Comparison of ENCODE assay signal across 18 cellular contexts in the genomic region with DNA sequence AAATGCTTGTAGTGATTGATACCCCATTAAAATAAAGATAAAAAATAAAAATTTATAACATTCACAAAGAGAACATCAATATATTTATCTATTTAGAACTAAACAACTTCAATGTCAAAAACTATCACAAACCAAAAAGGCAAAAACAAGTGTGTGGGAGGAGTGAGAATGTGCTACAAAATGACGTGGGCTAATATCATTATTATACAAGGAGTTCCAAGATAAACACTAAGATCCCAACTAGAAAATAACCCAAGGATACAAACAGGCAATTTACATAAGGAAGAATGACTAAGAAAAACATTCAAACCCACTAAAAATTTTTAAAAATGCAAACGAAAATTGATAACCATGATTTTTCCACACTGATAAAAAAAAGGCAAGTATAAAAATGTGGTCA.
A peak's percentile ranks its signal among the peaks of the same experiment; 100 is the strongest.
DNase-seq lines count a peak whose midpoint lies in the region; ATAC-seq, FAIRE-seq and TF ChIP-seq lines count a peak whose summit lies in the region.
"Had no signal": no experiment of that assay in that cellular context is flagged by ENCODE, and none has a peak within 500 bp of the region (broad histone marks: within the 10 kb centered on the region; RNA-seq: fewer than 3 reads in every experiment).

No MANE protein-coding gene starts in this region.

- POLR2A ChIA-PET in Caco-2 (lab: Charles Lee): no interaction called here

- H4K20me1 ChIP-seq in astrocyte (ENCODE audit: insufficient read depth, low read length) (no peaks in the 10 kb centered on the region), hepatocyte (ENCODE audit: insufficient read depth, poor library complexity, severe bottlenecking) (no peaks in the 10 kb centered on the region)

- H3K9me2 ChIP-seq in hepatocyte (replicated peaks; ENCODE audit: insufficient read depth): no peaks in the 10 kb centered on the region

- no peaks in the 10 kb centered on the region for H3K27me3 Mint-ChIP-seq in astrocyte (ENCODE audit: low read depth, unreplicated experiment)
- H3K27me3 Mint-ChIP-seq in Caco-2 (ENCODE audit: insufficient read depth, unreplicated experiment): peaks cover 10% of the 10 kb centered on the region

- no peak overlapping the region for H2AFZ ChIP-seq in astrocyte (ENCODE audit: low read depth, low read length)
- H2AFZ ChIP-seq in hepatocyte: no peak overlapping the region
- H2AFZ ChIP-seq: GM23338 had no signal

- H3K9me3 Mint-ChIP-seq in astrocyte (ENCODE audit: unreplicated experiment): peaks cover 2% of the 10 kb centered on the region
- no peaks in the 10 kb centered on the region for H3K9me3 Mint-ChIP-seq in Caco-2 (ENCODE audit: unreplicated experiment)
- H3K9me3 Mint-ChIP-seq: CD8-positive, alpha-beta T cell; GM23338; H9 had no signal

- no peaks in the 10 kb centered on the region for H3K27me3 ChIP-seq in astrocyte (ENCODE audit: insufficient read depth, low read length)
- no peaks in the 10 kb centered on the region for H3K27me3 ChIP-seq in Caco-2 (replicated peaks; ENCODE audit: control insufficient read depth, insufficient read depth, low read length)
- no peaks in the 10 kb centered on the region for H3K27me3 ChIP-seq in hepatocyte
- H3K27me3 ChIP-seq in WERI-Rb-1 (ENCODE audit: insufficient read depth, low read depth, severe bottlenecking): no peaks in the 10 kb centered on the region

- no TSS peak for BruUV-seq in Caco-2 (replicated peaks; lab: Mats Ljungman, UMichigan)

- H3K4me3 Mint-ChIP-seq in astrocyte (ENCODE audit: unreplicated experiment): no peak overlapping the region
- H3K4me3 Mint-ChIP-seq in Caco-2 (ENCODE audit: unreplicated experiment): no peak overlapping the region
- H3K4me3 Mint-ChIP-seq: CD8-positive, alpha-beta T cell; GM23338; H9 had no signal

- peak; percentile 24 for DNase-seq in astrocyte (ENCODE audit: low read depth)
- DNase-seq in fibroblast of mammary gland (ENCODE audit: low read depth): peak; percentile 55
- DNase-seq in sciatic nerve (ENCODE audit: low spot score): no peak
- DNase-seq in Caco-2: no peak
- DNase-seq in hepatocyte (ENCODE audit: low spot score): no peak
- DNase-seq in WERI-Rb-1: no peak
- DNase-seq: C1 segment of cervical spinal cord; CD8-positive, alpha-beta T cell; DMS 273 treated with DMSO at 0.1 percent for 48 hours; DMS79 treated with DMSO at 0.1 percent for 48 hours; GF-D8; H9 had no signal

- intact Hi-C loops in sciatic nerve (cut with DNase I): no loop called here
- intact Hi-C loops in Caco-2 (cut with micrococcal nuclease; ENCODE audit: unreplicated experiment): no loop called here

- H3K4me1 ChIP-seq in astrocyte (ENCODE audit: insufficient read depth, low read length) (peaks cover 4% of the 10 kb centered on the region), Caco-2 (no peaks in the 10 kb centered on the region), hepatocyte (ENCODE audit: insufficient read depth) (no peaks in the 10 kb centered on the region)

- no peaks in the 10 kb centered on the region for H3K36me3 Mint-ChIP-seq in astrocyte (ENCODE audit: low read depth, unreplicated experiment)
- no peaks in the 10 kb centered on the region for H3K36me3 Mint-ChIP-seq in Caco-2 (ENCODE audit: insufficient read depth, unreplicated experiment)
- H3K36me3 Mint-ChIP-seq: CD8-positive, alpha-beta T cell had no signal

- TF ChIP-seq CTCF in astrocyte (IDR thresholded peaks at IDR 0.05; ENCODE audit: insufficient read depth, low read depth, low read length) (no peak), fibroblast of mammary gland (conservative IDR thresholded peaks at IDR 0.05; ENCODE audit: control insufficient read depth, insufficient read depth, low read depth, low read length) (no peak), Caco-2 (IDR thresholded peaks at IDR 0.05; ENCODE audit: insufficient read depth in 1 of 2, low read depth in 1 of 2, low read length in 1 of 2, severe bottlenecking in 1 of 2, unreplicated experiment in 1 of 2) (no peak), hepatocyte (IDR thresholded peaks at IDR 0.05; ENCODE audit: poor library complexity) (no peak), WERI-Rb-1 (IDR thresholded peaks at IDR 0.05; ENCODE audit: low read depth, low read length) (no peak)

- ATAC-seq in sciatic nerve (peak; percentile 69), GM18907 (IDR thresholded peaks at IDR 0.05; ENCODE audit: unreplicated experiment) (no peak)
- ATAC-seq: CD8-positive, alpha-beta T cell; GM23338; HCT116 had no signal

- H3K4me1 Mint-ChIP-seq in astrocyte (ENCODE audit: low read depth, unreplicated experiment) (peaks cover 9% of the 10 kb centered on the region), Caco-2 (ENCODE audit: low read depth, unreplicated experiment) (no peaks in the 10 kb centered on the region)
- H3K4me1 Mint-ChIP-seq: H9 had no signal

- CTCF ChIA-PET in Caco-2 (lab: Charles Lee): no interaction called here

- no peaks in the 10 kb centered on the region for H3K79me2 ChIP-seq in astrocyte (ENCODE audit: insufficient read depth, low read length)
- H3K79me2 ChIP-seq in hepatocyte: no peaks in the 10 kb centered on the region

- H3K9ac ChIP-seq in astrocyte (ENCODE audit: low read length): no peak overlapping the region

- H3K36me3 ChIP-seq in astrocyte (ENCODE audit: insufficient read depth, low read length) (no peaks in the 10 kb centered on the region), Caco-2 (ENCODE audit: control insufficient read depth, insufficient read depth, low read length) (no peaks in the 10 kb centered on the region), hepatocyte (replicated peaks; ENCODE audit: insufficient read depth, low read depth) (no peaks in the 10 kb centered on the region), WERI-Rb-1 (no peaks in the 10 kb centered on the region)

- H3K4me3 ChIP-seq in astrocyte (ENCODE audit: insufficient read depth, low read depth, low read length) (no peak overlapping the region), fibroblast of mammary gland (ENCODE audit: control insufficient read depth, low read depth, low read length) (no peak overlapping the region), Caco-2 (ENCODE audit: low read depth, low read length) (no peak overlapping the region), hepatocyte (no peak overlapping the region), WERI-Rb-1 (ENCODE audit: low read depth, low read length) (no peak overlapping the region)
- H3K4me3 ChIP-seq: GM23338 had no signal

- H3K27ac ChIP-seq in astrocyte (ENCODE audit: low read depth, low read length) (no peak overlapping the region), hepatocyte (no peak overlapping the region), WERI-Rb-1 (no peak overlapping the region)

- no peak for FAIRE-seq in astrocyte (lab: Jason Lieb, UNC)
- FAIRE-seq: D721Med, GM12891, GM18507 had no signal

- H3K9me3 ChIP-seq in astrocyte (ENCODE audit: insufficient read depth, low read depth, low read length) (no peaks in the 10 kb centered on the region), Caco-2 (no peaks in the 10 kb centered on the region), hepatocyte (ENCODE audit: low read depth) (no peaks in the 10 kb centered on the region), WERI-Rb-1 (ENCODE audit: severe bottlenecking) (no peaks in the 10 kb centered on the region)

- 66% methylated on average over 2 of the region's 2 CpGs for WGBS in hepatocyte (ENCODE audit: low lambda C conversion rate, missing lambda C conversion rate)

- no peak overlapping the region for H3K4me2 ChIP-seq in astrocyte (ENCODE audit: low read length)
- H3K4me2 ChIP-seq in hepatocyte: no peak overlapping the region
- H3K4me2 ChIP-seq: GM23338 had no signal

- H3K27ac Mint-ChIP-seq in astrocyte (ENCODE audit: unreplicated experiment) (no peak overlapping the region), Caco-2 (ENCODE audit: unreplicated experiment) (no peak overlapping the region)
- H3K27ac Mint-ChIP-seq: CD8-positive, alpha-beta T cell; GM23338; H9 had no signal

Comparison
In these comparisons a context has a peak if more than half of its experiments do, and no peak if none do; other contexts are left out.
1. DNase-seq: peak in astrocyte (single experiment) and fibroblast of mammary gland (single experiment); none in sciatic nerve (single experiment), Caco-2 (0 of 2), hepatocyte (single experiment) and WERI-Rb-1 (single experiment).